In genomic region chr13:30406779-30407416, GRCh38 we compare ENCODE assay signal across 32 cellular contexts. TPM values are rescaled to one million over a fixed set of nuclear protein-coding genes. Genes with fewer than 3 reads are reported as not detected.
DNase-seq lines count a peak whose midpoint lies in the region; ATAC-seq and TF ChIP-seq lines count a peak whose summit lies in the region.
"Had no signal": no experiment of that assay in that cellular context is flagged by ENCODE, and none has a peak within 500 bp of the region (broad histone marks: within the 10 kb centered on the region; RNA-seq: fewer than 3 reads in every experiment).

No MANE protein-coding gene starts in this region.

- H3K4me1 ChIP-seq in GM23338 (ENCODE audit: insufficient read depth) = peaks cover 13% of the 10 kb centered on the region

- peak overlapping the region; percentile 8 to 83 for H3K27ac Mint-ChIP-seq in stimulated activated naive CD8-positive, alpha-beta T cell treated with anti-CD3 and anti-CD28 coated beads, Interleukin-15, amount 100 ng/mL, for 72 hours
- H3K27ac Mint-ChIP-seq in activated T-helper 17 cell treated with anti-CD3 and anti-CD28 coated beads, Interleukin-2, amount 50 U/mL, for 72 hours = peak overlapping the region; percentile 73
- H3K27ac Mint-ChIP-seq in naive thymus-derived CD8-positive, alpha-beta T cell = peak overlapping the region in 7 of 10 donors; percentile 12 to 81 (median 51)
- H3K27ac Mint-ChIP-seq in GM23338 = no peak overlapping the region
- H3K27ac Mint-ChIP-seq: activated naive CD8-positive, alpha-beta T cell treated with anti-CD3 and anti-CD28 coated beads, Interleukin-2, amount 10 ng/mL, durations not matched to agents 7 days and 5 days; activated T-helper 2 cell treated with anti-CD3 and anti-CD28 coated beads, Interferon-gamma antibody, Interleukin-2, Interleukin-4, amounts not matched to agents 10 μg/mL and 5 μg/mL and 100 μg/mL, durations not matched to agents 14 hours and 24 hours and 36 hours; B cell; endodermal cell had no signal

- no peak overlapping the region for H3K4me2 ChIP-seq in GM23338
- H3K4me2 ChIP-seq: A549 had no signal

- peaks cover 22% of the 10 kb centered on the region; the same call in 1 of the 2 replicates for H3K27me3 ChIP-seq in GM23338 (ENCODE audit: insufficient read depth)
- H3K27me3 ChIP-seq: ascending aorta, foreskin keratinocyte, MG63, thyroid gland had no signal

- H3K27ac ChIP-seq in GM23338 (ENCODE audit: low read depth) = no peak overlapping the region
- H3K27ac ChIP-seq: A549, foreskin keratinocyte, lower lobe of right lung, thyroid gland had no signal

- ATAC-seq in stimulated activated naive CD8-positive, alpha-beta T cell treated with anti-CD3 and anti-CD28 coated beads, Interleukin-15, amount 100 ng/mL, for 72 hours = no peak
- ATAC-seq in stimulated activated naive CD8-positive, alpha-beta T cell treated with anti-CD3 and anti-CD28 coated beads, Interleukin-15, Interleukin-2, amounts not matched to agents 100 U/mL and 50 U/mL, for 24 hours = no peak
- no peak for ATAC-seq in activated T-helper 17 cell treated with anti-CD3 and anti-CD28 coated beads, Interleukin-2, amount 50 U/mL, for 72 hours (replicated peaks)
- ATAC-seq in naive thymus-derived CD8-positive, alpha-beta T cell = no peak
- no peak for ATAC-seq in GM21825 (IDR thresholded peaks at IDR 0.05; ENCODE audit: unreplicated experiment)
- ATAC-seq in GM23338 = no peak
- no peak for ATAC-seq in Right ventricle myocardium superior (ENCODE audit: poor library complexity)
- ATAC-seq: A549, esophagus mucosa, foreskin keratinocyte, K562, lower lobe of right lung had no signal

- no peak for DNase-seq in stimulated activated naive CD8-positive, alpha-beta T cell treated with anti-CD3 and anti-CD28 coated beads, Interleukin-15, amount 100 ng/mL, for 72 hours
- DNase-seq in stimulated activated naive CD8-positive, alpha-beta T cell treated with anti-CD3 and anti-CD28 coated beads, Interleukin-15, Interleukin-2, amounts not matched to agents 100 U/mL and 50 U/mL, for 24 hours = no peak
- DNase-seq in naive thymus-derived CD8-positive, alpha-beta T cell = no peak
- DNase-seq in GM23338 (ENCODE audit: low spot score) (no peak), Right ventricle myocardium superior (no peak), NCI-H526 treated with DMSO at 0.1 percent for 48 hours (lab: John Stamatoyannopoulos, UW) (no peak)
- DNase-seq: activated CD4-positive, alpha-beta T cell treated with anti-CD3 and anti-CD28 coated beads, Interleukin-2, amount 50 U/mL, for 4 hours; activated naive CD8-positive, alpha-beta T cell treated with anti-CD3 and anti-CD28 coated beads, Interleukin-2, amount 10 ng/mL, durations not matched to agents 7 days and 5 days; Caco-2; cortex of kidney; endodermal cell; foreskin keratinocyte; lower lobe of right lung; MG63; NCI-H1105 treated with DMSO at 0.1 percent for 48 hours; NCI-H2029; NCI-H748 treated with DMSO at 0.1 percent for 48 hours; nucleus accumbens; RPMI8226; stimulated activated naive CD4-positive, alpha-beta T cell treated with Interleukin-2 at 50 U/mL for 16 hours; thyroid gland had no signal

- H3K9me3 Mint-ChIP-seq in stimulated activated naive CD8-positive, alpha-beta T cell treated with anti-CD3 and anti-CD28 coated beads, Interleukin-15, amount 100 ng/mL, for 72 hours = no peaks in the 10 kb centered on the region
- no peaks in the 10 kb centered on the region for H3K9me3 Mint-ChIP-seq in activated T-helper 17 cell treated with anti-CD3 and anti-CD28 coated beads, Interleukin-2, amount 50 U/mL, for 72 hours
- H3K9me3 Mint-ChIP-seq in naive thymus-derived CD8-positive, alpha-beta T cell = no peaks in the 10 kb centered on the region
- H3K9me3 Mint-ChIP-seq in GM23338 = peaks cover 8% of the 10 kb centered on the region; the same call in 1 of the 3 replicates
- H3K9me3 Mint-ChIP-seq: activated naive CD8-positive, alpha-beta T cell treated with anti-CD3 and anti-CD28 coated beads, Interleukin-2, amount 10 ng/mL, durations not matched to agents 7 days and 5 days; activated T-helper 2 cell treated with anti-CD3 and anti-CD28 coated beads, Interferon-gamma antibody, Interleukin-2, Interleukin-4, amounts not matched to agents 10 μg/mL and 5 μg/mL and 100 μg/mL, durations not matched to agents 14 hours and 24 hours and 36 hours; endodermal cell had no signal

- H3K79me2 ChIP-seq in GM23338 (replicated peaks; ENCODE audit: insufficient read depth) = no peaks in the 10 kb centered on the region

- no peak overlapping the region for H2AFZ ChIP-seq in GM23338

- no peaks in the 10 kb centered on the region for H4K20me1 ChIP-seq in GM23338 (replicated peaks; ENCODE audit: insufficient read depth)

- no peaks in the 10 kb centered on the region for H3K36me3 ChIP-seq in GM23338 (ENCODE audit: insufficient read depth)
- H3K36me3 ChIP-seq: ascending aorta, lower lobe of right lung, MG63, thyroid gland had no signal

- intact Hi-C loops in Right ventricle myocardium superior (cut with DNase I) = loop anchor here (5.0 to 10.0 kb wide), 2 partner anchors 60 to 168 kb away; partner anchors contain the start of gene HMGB1

- H3K9me2 ChIP-seq in GM23338 (ENCODE audit: insufficient read depth) = 0 out of 2 replicates have a peak, but pooled peaks cover 7% of the 10 kb centered on the region

- H3K4me3 Mint-ChIP-seq in stimulated activated naive CD8-positive, alpha-beta T cell treated with anti-CD3 and anti-CD28 coated beads, Interleukin-15, amount 100 ng/mL, for 72 hours = no peak overlapping the region
- no peak overlapping the region for H3K4me3 Mint-ChIP-seq in activated T-helper 17 cell treated with anti-CD3 and anti-CD28 coated beads, Interleukin-2, amount 50 U/mL, for 72 hours
- H3K4me3 Mint-ChIP-seq in naive thymus-derived CD8-positive, alpha-beta T cell = peak overlapping the region in 5 of 10 donors; percentile 20 to 43 (median 32)
- no peak overlapping the region for H3K4me3 Mint-ChIP-seq in GM23338
- H3K4me3 Mint-ChIP-seq: activated naive CD8-positive, alpha-beta T cell treated with anti-CD3 and anti-CD28 coated beads, Interleukin-2, amount 10 ng/mL, durations not matched to agents 7 days and 5 days; B cell; endodermal cell had no signal

- POLR2A ChIA-PET in naive thymus-derived CD8-positive, alpha-beta T cell (lab: Charles Lee) = interaction anchor here (0.7 to 3.2 kb wide), 7 partner anchors 9 to 88 kb away, joined by 3 to 41 read pairs (median 5); no protein-coding TSS in a partner anchor

- no peak for TF ChIP-seq CTCF in GM23338 (conservative IDR thresholded peaks at IDR 0.05; ENCODE audit: low read depth in 2 of 2)

- H3F3A ChIP-seq in GM23338 (replicated peaks; ENCODE audit: low read depth) = peaks cover 7% of the 10 kb centered on the region; the same call in 1 of the 2 replicates

- no peaks in the 10 kb centered on the region for H3K27me3 Mint-ChIP-seq in stimulated activated naive CD8-positive, alpha-beta T cell treated with anti-CD3 and anti-CD28 coated beads, Interleukin-15, amount 100 ng/mL, for 72 hours
- no peaks in the 10 kb centered on the region for H3K27me3 Mint-ChIP-seq in activated T-helper 17 cell treated with anti-CD3 and anti-CD28 coated beads, Interleukin-2, amount 50 U/mL, for 72 hours
- no peaks in the 10 kb centered on the region for H3K27me3 Mint-ChIP-seq in naive thymus-derived CD8-positive, alpha-beta T cell
- peaks cover 32% of the 10 kb centered on the region for H3K27me3 Mint-ChIP-seq in GM23338 (ENCODE audit: insufficient read depth, low read depth, poor library complexity)
- H3K27me3 Mint-ChIP-seq: B cell had no signal

- H3K36me3 Mint-ChIP-seq in activated T-helper 17 cell treated with anti-CD3 and anti-CD28 coated beads, Interleukin-2, amount 50 U/mL, for 72 hours (ENCODE audit: low read depth) = no peaks in the 10 kb centered on the region
- H3K36me3 Mint-ChIP-seq in naive thymus-derived CD8-positive, alpha-beta T cell = no peaks in the 10 kb centered on the region
- H3K36me3 Mint-ChIP-seq in GM23338 (ENCODE audit: low read depth) = no peaks in the 10 kb centered on the region; the same call in 1 of the 3 replicates
- H3K36me3 Mint-ChIP-seq: activated naive CD8-positive, alpha-beta T cell treated with anti-CD3 and anti-CD28 coated beads, Interleukin-2, amount 10 ng/mL, durations not matched to agents 7 days and 5 days had no signal

- no peak overlapping the region for H3K4me3 ChIP-seq in GM23338
- H3K4me3 ChIP-seq: A549, ascending aorta, K562, lower lobe of right lung, MG63, thyroid gland had no signal

- peaks cover 32% of the 10 kb centered on the region for H3K4me1 Mint-ChIP-seq in stimulated activated naive CD8-positive, alpha-beta T cell treated with anti-CD3 and anti-CD28 coated beads, Interleukin-15, amount 100 ng/mL, for 72 hours
- peaks cover 4% of the 10 kb centered on the region for H3K4me1 Mint-ChIP-seq in activated T-helper 17 cell treated with anti-CD3 and anti-CD28 coated beads, Interleukin-2, amount 50 U/mL, for 72 hours
- peaks cover 11 to 35% (median 31%) of the 10 kb centered on the region in 4 donors for H3K4me1 Mint-ChIP-seq in naive thymus-derived CD8-positive, alpha-beta T cell
- H3K4me1 Mint-ChIP-seq in GM23338 = peaks cover 13% of the 10 kb centered on the region

TF ChIP-seq in GM23338, 12 proteins besides CTCF, POLR2A, EP300 and RAD21 (continues in another document):
- TF ChIP-seq ZNF114 (CRISPR knock-in tag; IDR thresholded peaks at IDR 0.05) = no peak
- TF ChIP-seq POLR2AphosphoS5 (IDR thresholded peaks at IDR 0.05; ENCODE audit: low read depth) = no peak
- TF ChIP-seq ZNF331 (CRISPR knock-in tag; IDR thresholded peaks at IDR 0.05; ENCODE audit: low read depth) = no peak

RNA-seq across cellular contexts. Expression of gene UBE2L5, which starts 15.4 kb away (rescaled TPM):
- total RNA-seq in activated T-helper 17 cell treated with anti-CD3 and anti-CD28 coated beads, Interleukin-2, amount 50 U/mL, for 72 hours = not detected
- total RNA-seq in naive thymus-derived CD8-positive, alpha-beta T cell = not detected
- not detected for polyA plus RNA-seq in naive thymus-derived CD8-positive, alpha-beta T cell
- total RNA-seq in GM23338 (2014; rRNA removed; shearing (Covaris generic)) = not detected in 2 replicates
- polyA plus RNA-seq in GM23338 (2016; fragmentation: Nextera tagmentation; extraction: Ambion mirVana) = 0.21 TPM in 1 of 2 replicates, not detected in the other
- not detected for total RNA-seq in Right ventricle myocardium superior
- total RNA-seq: activated naive CD8-positive, alpha-beta T cell treated with anti-CD3 and anti-CD28 coated beads, Interleukin-2, amount 10 ng/mL, durations not matched to agents 7 days and 5 days; activated T-helper 2 cell treated with anti-CD3 and anti-CD28 coated beads, Interferon-gamma antibody, Interleukin-2, Interleukin-4, amounts not matched to agents 10 μg/mL and 5 μg/mL and 100 μg/mL, durations not matched to agents 14 hours and 24 hours and 36 hours; ascending aorta; Caco-2; cardiac septum; endodermal cell; esophagus mucosa; foreskin keratinocyte; K562; lower lobe of right lung; SK-MEL-5; T-helper 2 cell treated with Interferon-gamma antibody and Interleukin-4, amounts not matched to agents 100 ng/mL and 5 ng/mL, for 36 hours; thyroid gland had no signal
- polyA plus RNA-seq: foreskin keratinocyte had no signal

RNA-seq across cellular contexts. Expression of gene HMGB1, which starts 58.8 kb away (rescaled TPM):
- total RNA-seq in activated T-helper 17 cell treated with anti-CD3 and anti-CD28 coated beads, Interleukin-2, amount 50 U/mL, for 72 hours = 100 to 1,000 TPM; 232 to 499 TPM
- 100 to 1,000 TPM; 363 to 385 TPM for total RNA-seq in naive thymus-derived CD8-positive, alpha-beta T cell
- 100 to 1,000 TPM; 468 to 703 (median 554) TPM for polyA plus RNA-seq in naive thymus-derived CD8-positive, alpha-beta T cell
- 712 and 727 TPM in 2 replicates for total RNA-seq in GM23338 (2014; rRNA removed; shearing (Covaris generic))
- polyA plus RNA-seq in GM23338 (2016; fragmentation: Nextera tagmentation; extraction: Ambion mirVana) = 2,890 and 2,970 TPM in 2 replicates
- 163 TPM for total RNA-seq in Right ventricle myocardium superior
